ENCODE assay signal across 8 cellular contexts in the genomic region with DNA sequence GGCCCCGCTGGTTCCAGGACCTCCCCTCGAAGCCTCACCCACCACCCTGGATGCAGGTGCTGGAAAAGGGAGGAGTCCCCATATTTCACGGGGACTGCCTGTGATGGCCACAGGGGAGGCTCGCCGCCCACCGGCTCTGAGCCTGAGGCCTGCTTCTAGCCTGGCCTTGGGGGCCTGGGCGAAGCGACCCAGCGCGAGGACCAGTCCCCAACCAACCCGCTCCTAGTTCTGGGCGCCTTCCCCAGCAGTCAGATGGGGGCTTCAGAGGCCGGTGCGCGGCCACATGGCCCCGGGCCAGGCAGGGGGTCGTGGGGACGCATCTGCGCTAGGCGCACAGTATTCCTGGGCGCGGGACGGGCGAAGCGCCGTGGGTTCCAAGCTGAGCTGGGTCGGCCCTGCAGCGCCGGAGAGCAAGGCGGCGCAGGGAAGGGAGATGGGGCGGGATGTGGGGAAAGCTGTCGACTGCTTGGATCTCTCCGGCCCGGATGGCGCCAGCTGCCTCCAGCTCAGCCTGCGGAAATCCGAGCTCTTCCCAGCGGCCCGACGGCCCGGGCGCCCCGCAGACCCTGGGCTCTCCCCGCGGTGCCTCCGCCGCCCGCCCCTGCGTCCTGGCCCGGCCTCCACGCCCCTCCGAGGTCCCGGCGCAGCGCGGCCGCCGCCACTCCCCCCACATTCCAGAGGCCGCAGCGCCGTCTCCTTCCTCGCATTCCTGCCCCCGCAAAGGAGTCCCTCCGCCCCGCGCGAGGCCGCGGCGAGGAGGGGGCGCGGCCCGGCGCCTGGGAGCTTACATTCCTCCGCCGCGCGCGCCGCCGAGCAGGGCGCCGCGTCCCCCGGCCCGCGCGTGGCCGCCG. TPM values are rescaled to one million over a fixed set of nuclear protein-coding genes. Genes with fewer than 3 reads are reported as not detected.
DNase-seq lines count a peak whose midpoint lies in the region; TF ChIP-seq lines count a peak whose summit lies in the region.

Gene WTIP, plus strand, starts transcription at position 788 of the 851 bp plus-strand sequence. CDS start 217 bp downstream, outside the sequence.

- H3K36me3 Mint-ChIP-seq in neural progenitor cell, result peaks cover 10% of the 10 kb centered on the region
- H3K36me3 Mint-ChIP-seq in activated CD4-positive, alpha-beta T cell treated with anti-CD3 and anti-CD28 coated beads, Interleukin-2, amount 10 ng/mL, durations not matched to agents 7 days and 5 days (ENCODE audit: low read depth), result no peaks in the 10 kb centered on the region

- CTCF ChIA-PET in activated CD4-positive, alpha-beta T cell treated with anti-CD3 and anti-CD28 coated beads, Interleukin-2, amount 10 ng/mL, durations not matched to agents 7 days and 5 days (lab: Charles Lee), result no interaction called here

- DNase-seq in GM23248 (peak; percentile 91), T1000 (lab: John Stamatoyannopoulos, UW) (peak; percentile 75), fibroblast of the aortic adventitia (ENCODE audit: low read depth) (peak; percentile 87), neural progenitor cell (ENCODE audit: low spot score) (peak; percentile 97), SHP77 (lab: John Stamatoyannopoulos, UW) (no peak), NK-92 (lab: John Stamatoyannopoulos, UW; ENCODE audit: unreplicated experiment) (no peak), NCI-H2081 (lab: John Stamatoyannopoulos, UW) (no peak)
- DNase-seq in activated CD4-positive, alpha-beta T cell treated with anti-CD3 and anti-CD28 coated beads, Interleukin-2, amount 10 ng/mL, durations not matched to agents 7 days and 5 days, result no peak

- peaks cover 2% of the 10 kb centered on the region; the same call in 1 of the 2 replicates for H3F3A ChIP-seq in GM23248 (ENCODE audit: insufficient read depth)
- peaks cover 31% of the 10 kb centered on the region for H3F3A ChIP-seq in neural progenitor cell (ENCODE audit: low read depth)

- H2AFZ ChIP-seq in GM23248 (peak within 1 kb of the TSS; percentile 91), neural progenitor cell (replicated peaks) (peak within 1 kb of the TSS; percentile 95)

- H3K4me1 ChIP-seq in GM23248 (ENCODE audit: insufficient read depth) (peaks cover 12% of the 10 kb centered on the region; the same call in 1 of the 2 replicates), neural progenitor cell (peaks cover 18% of the 10 kb centered on the region)

- H4K20me1 ChIP-seq in GM23248 (ENCODE audit: insufficient read depth) (0 out of 2 replicates have a peak, but pooled peaks cover 3% of the 10 kb centered on the region), neural progenitor cell (ENCODE audit: low read depth) (peaks cover 38% of the 10 kb centered on the region)

- no peaks in the 10 kb centered on the region for H3K36me3 ChIP-seq in GM23248 (ENCODE audit: low read depth)
- H3K36me3 ChIP-seq in neural progenitor cell, result no peaks in the 10 kb centered on the region

- no peak for TF ChIP-seq CTCF in fibroblast of the aortic adventitia (IDR thresholded peaks at IDR 0.05; ENCODE audit: insufficient read depth, low read length)
- TF ChIP-seq CTCF in neural progenitor cell (IDR thresholded peaks at IDR 0.05), result no peak

- H3K27ac Mint-ChIP-seq in neural progenitor cell, result peak within 1 kb of the TSS; percentile 42
- H3K27ac Mint-ChIP-seq in activated CD4-positive, alpha-beta T cell treated with anti-CD3 and anti-CD28 coated beads, Interleukin-2, amount 10 ng/mL, durations not matched to agents 7 days and 5 days, result no peak within 1 kb of the TSS

- H3K4me1 Mint-ChIP-seq in neural progenitor cell, result peaks cover 19% of the 10 kb centered on the region
- peaks cover 2% of the 10 kb centered on the region for H3K4me1 Mint-ChIP-seq in activated CD4-positive, alpha-beta T cell treated with anti-CD3 and anti-CD28 coated beads, Interleukin-2, amount 10 ng/mL, durations not matched to agents 7 days and 5 days

- peaks cover 2% of the 10 kb centered on the region for H3K9me3 Mint-ChIP-seq in neural progenitor cell
- H3K9me3 Mint-ChIP-seq in activated CD4-positive, alpha-beta T cell treated with anti-CD3 and anti-CD28 coated beads, Interleukin-2, amount 10 ng/mL, durations not matched to agents 7 days and 5 days, result no peaks in the 10 kb centered on the region

- no peaks in the 10 kb centered on the region for H3K9me3 ChIP-seq in GM23248 (ENCODE audit: low read depth)
- H3K9me3 ChIP-seq in neural progenitor cell (ENCODE audit: low read depth), result no peaks in the 10 kb centered on the region

- H3K4me3 Mint-ChIP-seq in neural progenitor cell, result peak within 1 kb of the TSS; percentile 90
- no peak within 1 kb of the TSS for H3K4me3 Mint-ChIP-seq in activated CD4-positive, alpha-beta T cell treated with anti-CD3 and anti-CD28 coated beads, Interleukin-2, amount 10 ng/mL, durations not matched to agents 7 days and 5 days

- POLR2A ChIA-PET in activated CD4-positive, alpha-beta T cell treated with anti-CD3 and anti-CD28 coated beads, Interleukin-2, amount 10 ng/mL, durations not matched to agents 7 days and 5 days (lab: Charles Lee), result no interaction called here

- H3K4me2 ChIP-seq in GM23248 (ENCODE audit: unreplicated experiment) (peak within 1 kb of the TSS; percentile 81), neural progenitor cell (peak within 1 kb of the TSS; percentile 91)

- 5 to 10% methylated on average over 32 to 86 of the region's 91 CpGs for WGBS in GM23248 (ENCODE audit: low coverage in 1 of 2, low lambda C conversion rate in 2 of 2, missing lambda C conversion rate in 2 of 2), 2 experiments

- H3K27me3 ChIP-seq in GM23248 (replicated peaks; ENCODE audit: insufficient read depth) (no peaks in the 10 kb centered on the region), neural progenitor cell (peaks cover 21% of the 10 kb centered on the region)

- H3K9ac ChIP-seq in GM23248 (peak within 1 kb of the TSS; percentile 83), neural progenitor cell (peak within 1 kb of the TSS; percentile 72)

- H3K9me2 ChIP-seq in GM23248 (ENCODE audit: insufficient read depth), result no peaks in the 10 kb centered on the region

- H3K27ac ChIP-seq in GM23248, result peak within 1 kb of the TSS; percentile 69
- H3K27ac ChIP-seq in neural progenitor cell, result peak within 1 kb of the TSS; percentile 90

- H3K27me3 Mint-ChIP-seq in neural progenitor cell (ENCODE audit: insufficient read depth, low read depth), result peaks cover 6% of the 10 kb centered on the region
- peaks cover 47% of the 10 kb centered on the region for H3K27me3 Mint-ChIP-seq in activated CD4-positive, alpha-beta T cell treated with anti-CD3 and anti-CD28 coated beads, Interleukin-2, amount 10 ng/mL, durations not matched to agents 7 days and 5 days

- H3K79me2 ChIP-seq in GM23248 (ENCODE audit: insufficient read depth), result peaks cover 39% of the 10 kb centered on the region
- H3K79me2 ChIP-seq in neural progenitor cell (ENCODE audit: low read depth), result peaks cover 41% of the 10 kb centered on the region

- in situ Hi-C loops in GM23248 (cut with MboI), result no loop called here

- peak within 1 kb of the TSS; percentile 84 for H3K4me3 ChIP-seq in GM23248
- peak within 1 kb of the TSS; percentile 84 for H3K4me3 ChIP-seq in fibroblast of the aortic adventitia (ENCODE audit: low read depth, low read length)
- H3K4me3 ChIP-seq in neural progenitor cell, result peak within 1 kb of the TSS; percentile 95

RNA-seq across cellular contexts. Expression of gene WTIP, which starts in this region (rescaled TPM):
- total RNA-seq in GM23248 (2014; rRNA removed; shearing (Covaris generic)), result 35.2 and 37.2 TPM in 2 replicates
- 2.2 and 3.5 TPM in 2 replicates for polyA plus RNA-seq in GM23248 (2016; fragmentation: Nextera tagmentation; extraction: Ambion mirVana)
- 3.6 and 21.8 TPM in 2 replicates for total RNA-seq in fibroblast of the aortic adventitia (ENCODE audit: low replicate concordance)
- 28.2 and 35.4 TPM in 2 replicates for total RNA-seq in neural progenitor cell (ENCODE audit: low replicate concordance)
- total RNA-seq in activated CD4-positive, alpha-beta T cell treated with anti-CD3 and anti-CD28 coated beads, Interleukin-2, amount 10 ng/mL, durations not matched to agents 7 days and 5 days, result 1 to 10 TPM in 1 of 2 experiments, under 1 TPM in 1; 0.69 to 1.0 TPM

Comparison
In these comparisons a context has a peak if more than half of its experiments do, and no peak if none do; other contexts are left out.
1. DNase-seq: peak in GM23248 (single experiment), T1000 (single experiment), fibroblast of the aortic adventitia (single experiment) and neural progenitor cell (single experiment); none in SHP77 (0 of 2), NK-92 (single experiment), activated CD4-positive, alpha-beta T cell treated with anti-CD3 and anti-CD28 coated beads, Interleukin-2, amount 10 ng/mL, durations not matched to agents 7 days and 5 days (single experiment) and NCI-H2081 (0 of 2).
2. Peak in every context shown above with its lines, with median percentiles within 50 percentile points of each other: H3K4me3 ChIP-seq.